ENCODE assay signal across 12 cellular contexts in genomic region chr4:128825226-128825625, GRCh38. TPM values are rescaled to one million over a fixed set of nuclear protein-coding genes. Genes with fewer than 3 reads are reported as not detected.
DNase-seq lines count a peak whose midpoint lies in the region; ATAC-seq, FAIRE-seq and TF ChIP-seq lines count a peak whose summit lies in the region.
"Had no signal": no experiment of that assay in that cellular context is flagged by ENCODE, and none has a peak within 500 bp of the region (broad histone marks: within the 10 kb centered on the region; RNA-seq: fewer than 3 reads in every experiment).

No MANE protein-coding gene starts in this region.

- H3K4me3 ChIP-seq in ACC112 (ENCODE audit: low read depth, low read length) = no peak overlapping the region
- H3K4me3 ChIP-seq in bronchial epithelial cell (ENCODE audit: low read depth, low read length) = no peak overlapping the region
- no peak overlapping the region for H3K4me3 ChIP-seq in mucosa of descending colon

- peaks cover 81% of the 10 kb centered on the region for H3K4me1 Mint-ChIP-seq in HFFc6 (ENCODE audit: low read depth)

- H3K4me1 ChIP-seq in ACC112 (ENCODE audit: control insufficient read depth, insufficient read depth, low read length, unreplicated experiment) = peaks cover 57% of the 10 kb centered on the region
- no peaks in the 10 kb centered on the region for H3K4me1 ChIP-seq in mucosa of descending colon (ENCODE audit: low read depth)

- no peaks in the 10 kb centered on the region for H3K9me3 ChIP-seq in mucosa of descending colon

- ATAC-seq in mucosa of descending colon (peak; percentile 67), GM21526 (IDR thresholded peaks at IDR 0.05; ENCODE audit: low FRiP score, unreplicated experiment) (no peak), HG03039 (IDR thresholded peaks at IDR 0.05; ENCODE audit: unreplicated experiment) (no peak)

- H2AFZ ChIP-seq in ACC112 (ENCODE audit: low read length, unreplicated experiment) = no peak overlapping the region

- H3K27ac Mint-ChIP-seq in HFFc6 = peak overlapping the region; percentile 75
- H3K27ac Mint-ChIP-seq: activated naive CD8-positive, alpha-beta T cell had no signal

- peaks cover 88% of the 10 kb centered on the region for H3K79me2 ChIP-seq in ACC112 (ENCODE audit: control insufficient read depth, insufficient read depth, low read length, unreplicated experiment)

- TF ChIP-seq CTCF in HFFc6 (IDR thresholded peaks at IDR 0.05) (no peak), bronchial epithelial cell (IDR thresholded peaks at IDR 0.05; ENCODE audit: insufficient read depth, low read length, severe bottlenecking) (no peak), mucosa of descending colon (IDR thresholded peaks at IDR 0.05) (no peak)

- peaks cover 33% of the 10 kb centered on the region for H3K36me3 Mint-ChIP-seq in HFFc6 (ENCODE audit: low read depth)

- H3K27me3 Mint-ChIP-seq in HFFc6 (ENCODE audit: insufficient read depth) = no peaks in the 10 kb centered on the region; the same call in none of the 2 replicates
- H3K27me3 Mint-ChIP-seq: activated naive CD8-positive, alpha-beta T cell; naive B cell had no signal

- intact Hi-C loops in mucosa of descending colon (cut with DNase I, micrococcal nuclease) = no loop called here

- no peak for DNase-seq in HFFc6
- DNase-seq in bronchial epithelial cell (ENCODE audit: low read depth) = peak; percentile 59
- DNase-seq in mucosa of descending colon = peak in 1 of 3 donors; percentile 28
- no peak for DNase-seq in NCI-H128 (lab: John Stamatoyannopoulos, UW; ENCODE audit: unreplicated experiment)
- DNase-seq in iPS-NIHi7 (ENCODE audit: extremely low spot score) = no peak
- DNase-seq: activated CD4-positive, CD25-positive, alpha-beta regulatory T cell treated with anti-CD3 and anti-CD28 coated beads, Interleukin-2, amount 50 U/mL, for 72 hours; naive B cell; NCI-H226 had no signal

- peaks cover 4% of the 10 kb centered on the region; the same call in 1 of the 2 replicates for H3K36me3 ChIP-seq in ACC112 (ENCODE audit: insufficient read depth, low read length)
- no peaks in the 10 kb centered on the region for H3K36me3 ChIP-seq in bronchial epithelial cell (ENCODE audit: control insufficient read depth, insufficient read depth, low read length)
- no peaks in the 10 kb centered on the region for H3K36me3 ChIP-seq in mucosa of descending colon (ENCODE audit: low read depth)

- FAIRE-seq in bronchial epithelial cell (lab: Jason Lieb, UNC) = no peak

- no peaks in the 10 kb centered on the region for H3K9me3 Mint-ChIP-seq in HFFc6

- H3K27me3 ChIP-seq in ACC112 (ENCODE audit: insufficient read depth, low read length) (no peaks in the 10 kb centered on the region), bronchial epithelial cell (ENCODE audit: control insufficient read depth, insufficient read depth, low read length) (no peaks in the 10 kb centered on the region)

- H3K4me3 Mint-ChIP-seq in HFFc6 = peak overlapping the region; percentile 40

- H3K27ac ChIP-seq in ACC112 (ENCODE audit: low read depth, low read length) = peak overlapping the region; percentile 31

RNA-seq across cellular contexts. Expression of gene JADE1, which starts 15.7 kb away (rescaled TPM):
- 10 to 100 TPM; 23.2 to 32.4 (median 26.6) TPM for total RNA-seq in HFFc6 (2021; fragmentation: NEBNext Ultra II Directional; extraction: Animal tissue kit (Norgen Biotek cat#: 25700))
- total RNA-seq in bronchial epithelial cell (6.6 and 6.8 TPM in 2 replicates), mucosa of descending colon (10 to 100 TPM in 2 of 3 donors, 1 to 10 TPM in 1; 8.5 to 30.9 (median 10.8) TPM)
